ENCODE assay signal across 28 cellular contexts in genomic region chr11:77064648-77065217, GRCh38. TPM values are rescaled to one million over a fixed set of nuclear protein-coding genes. Genes with fewer than 3 reads are reported as not detected.
DNase-seq lines count a peak whose midpoint lies in the region; ATAC-seq, FAIRE-seq and TF ChIP-seq lines count a peak whose summit lies in the region.
"Had no signal": no experiment of that assay in that cellular context is flagged by ENCODE, and none has a peak within 500 bp of the region (broad histone marks: within the 10 kb centered on the region; RNA-seq: fewer than 3 reads in every experiment).

No MANE protein-coding gene starts in this region.

- DNase-seq in CD4-positive, alpha-beta memory T cell = no peak
- DNase-seq in HepG2 (ENCODE audit: low spot score) (no peak), neural progenitor cell (ENCODE audit: low spot score) (no peak), MG63 (no peak), NOMO-1 treated with DMSO at 0.1 percent for 48 hours (lab: John Stamatoyannopoulos, UW; ENCODE audit: unreplicated experiment) (no peak)
- no peak for DNase-seq in effector CD4-positive, alpha-beta T cell
- DNase-seq: activated CD4-positive, alpha-beta T cell treated with anti-CD3 and anti-CD28 coated beads for 36 hours; activated CD8-positive, alpha-beta memory T cell treated with anti-CD3 and anti-CD28 coated beads for 24 hours; activated naive CD4-positive, alpha-beta T cell treated with anti-CD3 and anti-CD28 coated beads for 36 hours; activated T-cell treated with anti-CD3 and anti-CD28 coated beads, Interleukin-2, amount 50 U/mL, for 48 hours; DMS153; kidney glomerular epithelial cell; mammary epithelial cell; NCI-H1105; PC-9; SHP77 treated with DMSO at 0.1 percent for 48 hours; stimulated activated naive CD8-positive, alpha-beta T cell treated with anti-CD3 and anti-CD28 coated beads, Interleukin-15, Interleukin-2, amounts not matched to agents 100 U/mL and 50 U/mL, for 24 hours had no signal

- ATAC-seq in HepG2 (no peak), HG02981 (IDR thresholded peaks at IDR 0.05; ENCODE audit: unreplicated experiment) (no peak)
- ATAC-seq: activated CD4-positive, alpha-beta T cell treated with anti-CD3 and anti-CD28 coated beads for 36 hours; sciatic nerve; stimulated activated naive CD8-positive, alpha-beta T cell treated with anti-CD3 and anti-CD28 coated beads, Interleukin-15, Interleukin-2, amounts not matched to agents 100 U/mL and 50 U/mL, for 24 hours had no signal

- H3K9me3 ChIP-seq in CD4-positive, alpha-beta memory T cell (ENCODE audit: control insufficient read depth in 1 of 2, low read length in 2 of 2) = no peaks in the 10 kb centered on the region
- H3K9me3 ChIP-seq in HepG2 (ENCODE audit: low read length) (peaks cover 6% of the 10 kb centered on the region), neural progenitor cell (ENCODE audit: low read depth) (no peaks in the 10 kb centered on the region), MG63 (no peaks in the 10 kb centered on the region; the same call in 1 of the 2 replicates)
- H3K9me3 ChIP-seq: thoracic aorta had no signal

- TF ChIP-seq EP300 in HepG2 (IDR thresholded peaks at IDR 0.05; ENCODE audit: low read depth in 2 of 2, low read length in 2 of 2) (no peak), HepG2 (CRISPR knock-in tag; IDR thresholded peaks at IDR 0.05; ENCODE audit: borderline replicate concordance) (no peak)

- in situ Hi-C loops in HepG2 (cut with HindIII; ENCODE audit: extremely low pct_ligation_motif_present, low pct_unique_long_range_greater_than_20kb) = no loop called here

- H4K20me1 ChIP-seq in HepG2 (ENCODE audit: insufficient read depth, low read length) (0 out of 2 replicates have a peak, but pooled peaks cover 4% of the 10 kb centered on the region), neural progenitor cell (ENCODE audit: low read depth) (peaks cover 3% of the 10 kb centered on the region)

- H3K79me2 ChIP-seq in HepG2 (ENCODE audit: insufficient read depth, low read length) (no peaks in the 10 kb centered on the region), neural progenitor cell (ENCODE audit: low read depth) (no peaks in the 10 kb centered on the region)
- H3K79me2 ChIP-seq: parathyroid adenoma had no signal

- WGBS in HepG2 (ENCODE audit: low lambda C conversion rate) = 8% methylated on average over 4 of the region's 4 CpGs

- peaks cover 14% of the 10 kb centered on the region for H3F3A ChIP-seq in neural progenitor cell (ENCODE audit: low read depth)

- peaks cover 0 to 12% (median 6%) of the 10 kb centered on the region in 8 donors for H3K9me3 Mint-ChIP-seq in CD4-positive, alpha-beta memory T cell
- H3K9me3 Mint-ChIP-seq in neural progenitor cell = peaks cover 6% of the 10 kb centered on the region
- H3K9me3 Mint-ChIP-seq: activated naive CD4-positive, alpha-beta T cell treated with anti-CD3 and anti-CD28 coated beads for 36 hours had no signal

- BruUV-seq in HepG2 (replicated peaks; lab: Mats Ljungman, UMichigan) = no TSS peak

- H3K27ac ChIP-seq in CD4-positive, alpha-beta memory T cell (ENCODE audit: low read depth, low read length) = no peak overlapping the region
- peak overlapping the region; percentile 95 for H3K27ac ChIP-seq in VCaP
- H3K27ac ChIP-seq in HepG2 (ENCODE audit: extremely low read length, insufficient read depth, low read length) = no peak overlapping the region
- no peak overlapping the region for H3K27ac ChIP-seq in neural progenitor cell
- H3K27ac ChIP-seq: cardiac muscle cell, parathyroid adenoma, PC-9 had no signal

- peaks cover 18% of the 10 kb centered on the region for H3K4me1 ChIP-seq in CD4-positive, alpha-beta memory T cell (ENCODE audit: insufficient read depth, low read length)
- peaks cover 51% of the 10 kb centered on the region for H3K4me1 ChIP-seq in HepG2 (ENCODE audit: insufficient read depth, low read length)
- peaks cover 13% of the 10 kb centered on the region for H3K4me1 ChIP-seq in neural progenitor cell
- H3K4me1 ChIP-seq: parathyroid adenoma had no signal

- no peak for FAIRE-seq in HepG2 (lab: Jason Lieb, UNC)

- no peak overlapping the region for H3K9ac ChIP-seq in HepG2 (ENCODE audit: insufficient read depth, low read depth, low read length)
- H3K9ac ChIP-seq in neural progenitor cell = no peak overlapping the region
- H3K9ac ChIP-seq: parathyroid adenoma had no signal

- H3K4me1 Mint-ChIP-seq in CD4-positive, alpha-beta memory T cell = peaks cover 4 to 16% (median 8%) of the 10 kb centered on the region in 4 donors
- H3K4me1 Mint-ChIP-seq in neural progenitor cell = peaks cover 16% of the 10 kb centered on the region

- peak overlapping the region in 3 of 7 donors; percentile 12 to 79 (median 67) for H3K27ac Mint-ChIP-seq in CD4-positive, alpha-beta memory T cell
- H3K27ac Mint-ChIP-seq in neural progenitor cell = no peak overlapping the region
- H3K27ac Mint-ChIP-seq: activated CD4-positive, alpha-beta T cell treated with anti-CD3 and anti-CD28 coated beads for 36 hours; activated naive CD4-positive, alpha-beta T cell treated with anti-CD3 and anti-CD28 coated beads for 36 hours; CD14-positive monocyte; dendritic cell treated with granulocyte-macrophage colony-stimulating factor and Interleukin-4, amounts not matched to agents 40 ng/mL and 50 ng/mL, for 4 days had no signal

- H3K4me3 ChIP-seq in CD4-positive, alpha-beta memory T cell (ENCODE audit: low read length in 2 of 2) = no peak overlapping the region
- H3K4me3 ChIP-seq in HepG2 (replicated peaks in 1 of 3; ENCODE audit: insufficient read depth in 1 of 3, low read depth in 2 of 3, low read length in 3 of 3) = no peak overlapping the region
- H3K4me3 ChIP-seq in neural progenitor cell = no peak overlapping the region
- no peak overlapping the region for H3K4me3 ChIP-seq in MG63
- H3K4me3 ChIP-seq: cardiac muscle cell, PC-9, thoracic aorta had no signal

- TF ChIP-seq POLR2A in HepG2 (IDR thresholded peaks at IDR 0.05; ENCODE audit: insufficient read depth in 1 of 2, low read depth in 2 of 2, low read length in 2 of 2) = no peak

- H3K27me3 Mint-ChIP-seq in CD4-positive, alpha-beta memory T cell = no peaks in the 10 kb centered on the region
- H3K27me3 Mint-ChIP-seq in neural progenitor cell (ENCODE audit: insufficient read depth, low read depth) = peaks cover 7% of the 10 kb centered on the region
- H3K27me3 Mint-ChIP-seq: activated CD4-positive, alpha-beta T cell treated with anti-CD3 and anti-CD28 coated beads for 36 hours had no signal

- H3K36me3 Mint-ChIP-seq in CD4-positive, alpha-beta memory T cell = no peaks in the 10 kb centered on the region
- no peaks in the 10 kb centered on the region for H3K36me3 Mint-ChIP-seq in neural progenitor cell
- H3K36me3 Mint-ChIP-seq: CD14-positive monocyte had no signal

- no peaks in the 10 kb centered on the region for H3K27me3 ChIP-seq in CD4-positive, alpha-beta memory T cell (ENCODE audit: insufficient read depth, low read length)
- H3K27me3 ChIP-seq in HepG2 (ENCODE audit: control insufficient read depth in 1 of 2, insufficient read depth in 2 of 2, low read length in 2 of 2) (peaks cover 14 to 43% of the 10 kb centered on the region in 2 experiments; a peak in 4 of 5 replicates), neural progenitor cell (peaks cover 10% of the 10 kb centered on the region), MG63 (no peaks in the 10 kb centered on the region)
- H3K27me3 ChIP-seq: cardiac muscle cell had no signal

- H3K36me3 ChIP-seq in CD4-positive, alpha-beta memory T cell (ENCODE audit: insufficient read depth, low read length) = no peaks in the 10 kb centered on the region
- H3K36me3 ChIP-seq in HepG2 (replicated peaks in 1 of 2; ENCODE audit: control insufficient read depth in 1 of 2, insufficient read depth in 2 of 2, low read length in 2 of 2) (no peaks in the 10 kb centered on the region), neural progenitor cell (no peaks in the 10 kb centered on the region), MG63 (no peaks in the 10 kb centered on the region)
- H3K36me3 ChIP-seq: cardiac muscle cell, thoracic aorta had no signal

- TF ChIP-seq CTCF in VCaP (conservative IDR thresholded peaks at IDR 0.05) (no peak), HepG2 (CRISPR knock-in tag; IDR thresholded peaks at IDR 0.05) (no peak), neural progenitor cell (IDR thresholded peaks at IDR 0.05) (no peak)

- POLR2A ChIA-PET in CD4-positive, alpha-beta memory T cell (lab: Charles Lee; ENCODE audit: partially characterized antibody) = no interaction called here
- POLR2A ChIA-PET in HepG2 (lab: Yijun Ruan, JAX) = interaction anchor here (1.3 to 3.6 kb wide), 2 partner anchors 22 to 30 kb away, joined by 4 to 16 read pairs; no protein-coding TSS in a partner anchor

- no peak overlapping the region for H2AFZ ChIP-seq in HepG2 (ENCODE audit: low read length)
- no peak overlapping the region for H2AFZ ChIP-seq in neural progenitor cell (replicated peaks)
- H2AFZ ChIP-seq: parathyroid adenoma, PC-9 had no signal

- CTCF ChIA-PET in CD4-positive, alpha-beta memory T cell (lab: Charles Lee; ENCODE audit: partially characterized antibody) = interaction anchor here (1.2 to 4.2 kb wide), 4 partner anchors 8 to 27 kb away, joined by 4 to 30 read pairs (median 7); no protein-coding TSS in a partner anchor
- CTCF ChIA-PET in HepG2 (lab: Yijun Ruan, JAX; ENCODE audit: low intra/inter-chr PET ratio, low total read pairs) = no interaction called here

- intact Hi-C loops in CD4-positive, alpha-beta memory T cell (cut with micrococcal nuclease) = loop anchor here (10.0 kb wide), 1 partner anchor 410 kb away; the partner anchor contains the start of gene PAK1
- intact Hi-C loops in HepG2 (cut with micrococcal nuclease; ENCODE audit: unreplicated experiment) = no loop called here

- no peak for TF ChIP-seq RAD21 in HepG2 (CRISPR knock-in tag; IDR thresholded peaks at IDR 0.05)

- H3K4me2 ChIP-seq in HepG2 (ENCODE audit: low read depth, low read length) (peak overlapping the region; percentile 24; the same call in 1 of the 2 replicates), neural progenitor cell (no peak overlapping the region)
- H3K4me2 ChIP-seq: PC-9 had no signal

- peak overlapping the region in 5 of 8 donors; percentile 34 to 85 (median 55) for H3K4me3 Mint-ChIP-seq in CD4-positive, alpha-beta memory T cell
- H3K4me3 Mint-ChIP-seq in neural progenitor cell = peak overlapping the region; percentile 42
- H3K4me3 Mint-ChIP-seq: dendritic cell treated with granulocyte-macrophage colony-stimulating factor and Interleukin-4, amounts not matched to agents 40 ng/mL and 50 ng/mL, for 4 days had no signal

RNA-seq across cellular contexts. Expression of gene CAPN5, which starts 2.0 kb away (rescaled TPM):
- total RNA-seq in CD4-positive, alpha-beta memory T cell = 1 to 10 TPM; 1.6 to 1.9 TPM
- 1 to 10 TPM; 1.4 to 2.6 TPM for polyA plus RNA-seq in CD4-positive, alpha-beta memory T cell
- 0.22 and 0.27 TPM in 2 replicates for total RNA-seq in HepG2 (2016; rRNA removed; fragmentation: Illumina TruSeq; extraction: Trizol)
- total RNA-seq in HepG2 (2016; cell fraction: cytosol; rRNA removed; fragmentation: Illumina TruSeq; extraction: Trizol; ENCODE audit: low read depth) = 0.09 TPM in 1 of 2 replicates, not detected in the other
- total RNA-seq in HepG2 (2016; cell fraction: insoluble cytoplasmic fraction; rRNA removed; fragmentation: Illumina TruSeq; extraction: Trizol) = 0.27 and 0.28 TPM in 2 replicates
- total RNA-seq in HepG2 (2016; cell fraction: membrane; rRNA removed; fragmentation: Illumina TruSeq; extraction: Trizol) = 0.28 and 0.34 TPM in 2 replicates
- 0.66 and 0.75 TPM in 2 replicates for total RNA-seq in HepG2 (2016; cell fraction: nucleus; rRNA removed; fragmentation: Illumina TruSeq; extraction: Trizol)
- polyA plus RNA-seq in HepG2 (2011; rRNA removed) = 1.2 and 2.1 TPM in 2 replicates
- polyA plus RNA-seq in HepG2 (2011; cell fraction: cytosol; rRNA removed) = 0.95 and 1.0 TPM in 2 replicates
- polyA plus RNA-seq in HepG2 (2011; cell fraction: nucleus; rRNA removed) = 3.7 and 6.7 TPM in 2 replicates
- 0.94 and 2.0 TPM in 2 replicates for polyA plus RNA-seq in HepG2 (2012)
- polyA plus RNA-seq in HepG2 (2016; cell fraction: cytosol; fragmentation: Illumina TruSeq; extraction: Trizol; ENCODE audit: low read depth) = 0.19 and 0.23 TPM in 2 replicates
- 0.93 and 1.1 TPM in 2 replicates for polyA plus RNA-seq in HepG2 (2016; cell fraction: insoluble cytoplasmic fraction; fragmentation: Illumina TruSeq; extraction: Trizol; ENCODE audit: low read depth)
- polyA plus RNA-seq in HepG2 (2016; cell fraction: membrane; fragmentation: Illumina TruSeq; extraction: Trizol; ENCODE audit: low read depth) = 0.37 and 0.48 TPM in 2 replicates
- polyA plus RNA-seq in HepG2 (2016; cell fraction: nucleus; fragmentation: Illumina TruSeq; extraction: Trizol; ENCODE audit: insufficient read depth, low read depth) = 0.68 and 0.85 TPM in 2 replicates
- polyA minus RNA-seq in HepG2 (2011; rRNA and poly(A)+ RNA removed; ENCODE audit: low replicate concordance) = 0.49 and 2.0 TPM in 2 replicates
- polyA minus RNA-seq in HepG2 (2011; cell fraction: cytosol; rRNA and poly(A)+ RNA removed) = 0.88 and 0.99 TPM in 2 replicates
- polyA minus RNA-seq in HepG2 (2011; cell fraction: nucleus; rRNA and poly(A)+ RNA removed) = 1.0 and 1.7 TPM in 2 replicates
- 7.4 and 9.6 TPM in 2 replicates for total RNA-seq in neural progenitor cell (ENCODE audit: low replicate concordance)
- total RNA-seq in MG63 (2014; rRNA removed; shearing (Covaris generic); ENCODE audit: low replicate concordance) = 2.1 and 6.1 TPM in 2 replicates

RNA-seq across cellular contexts. Expression of gene B3GNT6, which starts 30.5 kb away (rescaled TPM):
- not detected for total RNA-seq in CD4-positive, alpha-beta memory T cell
- polyA plus RNA-seq in CD4-positive, alpha-beta memory T cell = not detected
- total RNA-seq in HepG2 (2016; rRNA removed; fragmentation: Illumina TruSeq; extraction: Trizol) (not detected in 2 replicates), neural progenitor cell (ENCODE audit: low replicate concordance) (not detected in 2 replicates)
- total RNA-seq in HepG2 (2016; cell fraction: cytosol; rRNA removed; fragmentation: Illumina TruSeq; extraction: Trizol; ENCODE audit: low read depth) = not detected in 2 replicates
- not detected in 2 replicates for total RNA-seq in HepG2 (2016; cell fraction: insoluble cytoplasmic fraction; rRNA removed; fragmentation: Illumina TruSeq; extraction: Trizol)
- not detected in 2 replicates for total RNA-seq in HepG2 (2016; cell fraction: membrane; rRNA removed; fragmentation: Illumina TruSeq; extraction: Trizol)
- total RNA-seq in HepG2 (2016; cell fraction: nucleus; rRNA removed; fragmentation: Illumina TruSeq; extraction: Trizol) = not detected in 2 replicates
- not detected in 2 replicates for polyA plus RNA-seq in HepG2 (2011; rRNA removed)
- not detected in 2 replicates for polyA plus RNA-seq in HepG2 (2011; cell fraction: cytosol; rRNA removed)
- polyA plus RNA-seq in HepG2 (2011; cell fraction: nucleus; rRNA removed) = not detected in 2 replicates
- not detected in 2 replicates for polyA plus RNA-seq in HepG2 (2012)
- not detected in 2 replicates for polyA plus RNA-seq in HepG2 (2016; cell fraction: cytosol; fragmentation: Illumina TruSeq; extraction: Trizol; ENCODE audit: low read depth)
- polyA plus RNA-seq in HepG2 (2016; cell fraction: insoluble cytoplasmic fraction; fragmentation: Illumina TruSeq; extraction: Trizol; ENCODE audit: low read depth) = not detected in 2 replicates
- not detected in 2 replicates for polyA plus RNA-seq in HepG2 (2016; cell fraction: membrane; fragmentation: Illumina TruSeq; extraction: Trizol; ENCODE audit: low read depth)
- polyA plus RNA-seq in HepG2 (2016; cell fraction: nucleus; fragmentation: Illumina TruSeq; extraction: Trizol; ENCODE audit: insufficient read depth, low read depth) = not detected in 2 replicates
- not detected in 2 replicates for polyA minus RNA-seq in HepG2 (2011; rRNA and poly(A)+ RNA removed; ENCODE audit: low replicate concordance)
- polyA minus RNA-seq in HepG2 (2011; cell fraction: cytosol; rRNA and poly(A)+ RNA removed) = not detected in 2 replicates
- not detected in 2 replicates for polyA minus RNA-seq in HepG2 (2011; cell fraction: nucleus; rRNA and poly(A)+ RNA removed)
- not detected in 2 replicates for total RNA-seq in MG63 (2014; rRNA removed; shearing (Covaris generic); ENCODE audit: low replicate concordance)
- total RNA-seq: activated CD4-positive, alpha-beta T cell treated with anti-CD3 and anti-CD28 coated beads for 36 hours; activated naive CD4-positive, alpha-beta T cell treated with anti-CD3 and anti-CD28 coated beads for 36 hours; cardiac muscle cell; fibroblast of lung; mammary epithelial cell; NCI-H460; PC-9; sciatic nerve had no signal
- polyA plus RNA-seq: AG04450, cardiac muscle cell, CD14-positive monocyte, fibroblast of lung, mammary epithelial cell had no signal

RNA-seq across cellular contexts. Expression of gene OMP, which starts 37.9 kb away (rescaled TPM):
- total RNA-seq in CD4-positive, alpha-beta memory T cell = under 1 TPM in 1 of 2 experiments, not detected in 1; 0.79 TPM
- not detected for polyA plus RNA-seq in CD4-positive, alpha-beta memory T cell
- not detected in 2 replicates for total RNA-seq in HepG2 (2016; rRNA removed; fragmentation: Illumina TruSeq; extraction: Trizol)
- not detected in 2 replicates for total RNA-seq in HepG2 (2016; cell fraction: cytosol; rRNA removed; fragmentation: Illumina TruSeq; extraction: Trizol; ENCODE audit: low read depth)
- total RNA-seq in HepG2 (2016; cell fraction: insoluble cytoplasmic fraction; rRNA removed; fragmentation: Illumina TruSeq; extraction: Trizol) = not detected in 2 replicates
- total RNA-seq in HepG2 (2016; cell fraction: membrane; rRNA removed; fragmentation: Illumina TruSeq; extraction: Trizol) = not detected in 2 replicates
- not detected in 2 replicates for total RNA-seq in HepG2 (2016; cell fraction: nucleus; rRNA removed; fragmentation: Illumina TruSeq; extraction: Trizol)
- not detected in 2 replicates for polyA plus RNA-seq in HepG2 (2011; rRNA removed)
- polyA plus RNA-seq in HepG2 (2011; cell fraction: cytosol; rRNA removed) = not detected in 2 replicates
- 1.9 TPM in 1 of 2 replicates, not detected in the other for polyA plus RNA-seq in HepG2 (2011; cell fraction: nucleus; rRNA removed)
- not detected in 2 replicates for polyA plus RNA-seq in HepG2 (2012)
- polyA plus RNA-seq in HepG2 (2016; cell fraction: cytosol; fragmentation: Illumina TruSeq; extraction: Trizol; ENCODE audit: low read depth) = not detected in 2 replicates
- polyA plus RNA-seq in HepG2 (2016; cell fraction: insoluble cytoplasmic fraction; fragmentation: Illumina TruSeq; extraction: Trizol; ENCODE audit: low read depth) = not detected in 2 replicates
- not detected in 2 replicates for polyA plus RNA-seq in HepG2 (2016; cell fraction: membrane; fragmentation: Illumina TruSeq; extraction: Trizol; ENCODE audit: low read depth)
- not detected in 2 replicates for polyA plus RNA-seq in HepG2 (2016; cell fraction: nucleus; fragmentation: Illumina TruSeq; extraction: Trizol; ENCODE audit: insufficient read depth, low read depth)
- not detected in 2 replicates for polyA minus RNA-seq in HepG2 (2011; rRNA and poly(A)+ RNA removed; ENCODE audit: low replicate concordance)
- polyA minus RNA-seq in HepG2 (2011; cell fraction: cytosol; rRNA and poly(A)+ RNA removed) = not detected in 2 replicates
- not detected in 2 replicates for polyA minus RNA-seq in HepG2 (2011; cell fraction: nucleus; rRNA and poly(A)+ RNA removed)
- total RNA-seq in neural progenitor cell (ENCODE audit: low replicate concordance) = not detected in 2 replicates
- total RNA-seq in MG63 (2014; rRNA removed; shearing (Covaris generic); ENCODE audit: low replicate concordance) = not detected in 2 replicates
- total RNA-seq: activated CD4-positive, alpha-beta T cell treated with anti-CD3 and anti-CD28 coated beads for 36 hours; activated naive CD4-positive, alpha-beta T cell treated with anti-CD3 and anti-CD28 coated beads for 36 hours; cardiac muscle cell; mammary epithelial cell; NCI-H460; thoracic aorta had no signal
- polyA plus RNA-seq: AG04450, cardiac muscle cell, CD14-positive monocyte, fibroblast of lung, mammary epithelial cell had no signal
